Comparison of ENCODE assay signal across 11 cellular contexts in genomic region chr6:53426544-53427270, GRCh38.
DNase-seq lines count a peak whose midpoint lies in the region; ATAC-seq and TF ChIP-seq lines count a peak whose summit lies in the region.
"Had no signal": no experiment of that assay in that cellular context is flagged by ENCODE, and none has a peak within 500 bp of the region (broad histone marks: within the 10 kb centered on the region; RNA-seq: fewer than 3 reads in every experiment).

No MANE protein-coding gene starts in this region.

- H4K20me1 ChIP-seq in OCI-LY7 (ENCODE audit: insufficient read depth, low read length) = no peaks in the 10 kb centered on the region

- peak overlapping the region in 2 of 4 donors; percentile 45 to 67 for H3K4me3 Mint-ChIP-seq in CD4-positive, CD25-positive, alpha-beta regulatory T cell

- POLR2A ChIA-PET in OCI-LY7 (lab: Charles Lee) (interaction anchor here (0.7 to 2.4 kb wide), 5 partner anchors 10 to 781 kb away, joined by 3 to 6 read pairs (median 3); no protein-coding TSS in a partner anchor), A673 (lab: Charles Lee; ENCODE audit: low non-redundant PET) (no interaction called here)

- H3K27me3 ChIP-seq in CD4-positive, CD25-positive, alpha-beta regulatory T cell (ENCODE audit: control insufficient read depth, insufficient read depth, low read length) = peaks cover 6% of the 10 kb centered on the region
- peaks cover 10% of the 10 kb centered on the region for H3K27me3 ChIP-seq in A673 (replicated peaks; ENCODE audit: insufficient read depth, low read depth, low read length, poor library complexity)
- H3K27me3 ChIP-seq: colonic mucosa had no signal

- H3K9me2 ChIP-seq in OCI-LY7 (ENCODE audit: insufficient read depth, low read length) = no peaks in the 10 kb centered on the region

- H3K27me3 Mint-ChIP-seq in CD4-positive, CD25-positive, alpha-beta regulatory T cell = peaks cover 8% of the 10 kb centered on the region

- TF ChIP-seq CTCF in OCI-LY7 (conservative IDR thresholded peaks at IDR 0.05; ENCODE audit: low read length) = no peak
- no peak for TF ChIP-seq CTCF in A673 (conservative IDR thresholded peaks at IDR 0.05; ENCODE audit: low read depth, low read length)

- peak in 1 of 2 donors; percentile 64 for ATAC-seq in CD4-positive, CD25-positive, alpha-beta regulatory T cell (ENCODE audit: low read depth in 2 of 2)
- ATAC-seq in GM18873 (IDR thresholded peaks at IDR 0.05; ENCODE audit: low FRiP score, unreplicated experiment) (peak; percentile 93), HG02571 (IDR thresholded peaks at IDR 0.05; ENCODE audit: unreplicated experiment) (peak; percentile 77), HG03457 (IDR thresholded peaks at IDR 0.05; ENCODE audit: unreplicated experiment) (peak; percentile 84)

- no peak overlapping the region for H3K27ac ChIP-seq in CD4-positive, CD25-positive, alpha-beta regulatory T cell (ENCODE audit: insufficient read depth, low read length, poor library complexity, severe bottlenecking)
- H3K27ac ChIP-seq in OCI-LY7 (ENCODE audit: low read depth, low read length, poor library complexity, severe bottlenecking) (no peak overlapping the region), A673 (ENCODE audit: low read depth, low read length, poor library complexity, severe bottlenecking) (no peak overlapping the region)
- H3K27ac ChIP-seq: colonic mucosa had no signal

- no peaks in the 10 kb centered on the region for H3K79me2 ChIP-seq in OCI-LY7 (ENCODE audit: insufficient read depth, low read depth, low read length)

- peaks cover 0 to 4% (median 0%) of the 10 kb centered on the region in 7 donors for H3K9me3 Mint-ChIP-seq in CD4-positive, CD25-positive, alpha-beta regulatory T cell

- H3K27ac Mint-ChIP-seq in CD4-positive, CD25-positive, alpha-beta regulatory T cell = peak overlapping the region in 2 of 3 donors; percentile 27 to 29

- no peak overlapping the region for H2AFZ ChIP-seq in OCI-LY7 (ENCODE audit: low read length)

- peaks cover 6% of the 10 kb centered on the region for H3K4me1 ChIP-seq in CD4-positive, CD25-positive, alpha-beta regulatory T cell (ENCODE audit: control insufficient read depth, insufficient read depth, low read length, poor library complexity, severe bottlenecking)
- H3K4me1 ChIP-seq in OCI-LY7 (ENCODE audit: insufficient read depth, low read length, poor library complexity, severe bottlenecking) (peaks cover 6% of the 10 kb centered on the region), A673 (ENCODE audit: insufficient read depth, low read length, poor library complexity, severe bottlenecking) (no peaks in the 10 kb centered on the region)
- H3K4me1 ChIP-seq: BE2C, colonic mucosa had no signal

- BruUV-seq in OCI-LY7 (replicated peaks; lab: Mats Ljungman, UMichigan) = no TSS peak
- no TSS peak for BruUV-seq in A673 (replicated peaks; lab: Mats Ljungman, UMichigan)

- H3K36me3 ChIP-seq in CD4-positive, CD25-positive, alpha-beta regulatory T cell (ENCODE audit: control insufficient read depth, insufficient read depth, low read length) = no peaks in the 10 kb centered on the region
- H3K36me3 ChIP-seq in OCI-LY7 (ENCODE audit: insufficient read depth, low read length) (no peaks in the 10 kb centered on the region), A673 (ENCODE audit: insufficient read depth, low read length, poor library complexity, severe bottlenecking) (no peaks in the 10 kb centered on the region)
- H3K36me3 ChIP-seq: BE2C, colonic mucosa had no signal

- H3K36me3 Mint-ChIP-seq in CD4-positive, CD25-positive, alpha-beta regulatory T cell = no peaks in the 10 kb centered on the region

- H3K4me1 Mint-ChIP-seq in CD4-positive, CD25-positive, alpha-beta regulatory T cell = peaks cover 14 to 25% (median 19%) of the 10 kb centered on the region in 4 donors

- H3K4me3 ChIP-seq in CD4-positive, CD25-positive, alpha-beta regulatory T cell (ENCODE audit: low read depth, low read length) = peak overlapping the region; percentile 55
- H3K4me3 ChIP-seq in OCI-LY7 (ENCODE audit: low read depth, low read length, poor library complexity, severe bottlenecking) (no peak overlapping the region), A673 (ENCODE audit: low read depth, low read length, poor library complexity, severe bottlenecking) (no peak overlapping the region)
- H3K4me3 ChIP-seq: colonic mucosa had no signal

- no peak overlapping the region for H3K4me2 ChIP-seq in OCI-LY7 (ENCODE audit: low read length)

- no peaks in the 10 kb centered on the region for H3K9me3 ChIP-seq in CD4-positive, CD25-positive, alpha-beta regulatory T cell (ENCODE audit: control insufficient read depth in 2 of 2, low read length in 2 of 2)
- H3K9me3 ChIP-seq in OCI-LY7 (ENCODE audit: low read length) = no peaks in the 10 kb centered on the region
- no peaks in the 10 kb centered on the region for H3K9me3 ChIP-seq in A673 (ENCODE audit: low read depth, low read length, poor library complexity, severe bottlenecking)
- H3K9me3 ChIP-seq: BE2C, colonic mucosa had no signal

- CTCF ChIA-PET in OCI-LY7 (lab: Charles Lee; ENCODE audit: unreplicated experiment) = no interaction called here
- CTCF ChIA-PET in A673 (lab: Charles Lee) = no interaction called here

- intact Hi-C loops in OCI-LY7 (cut with micrococcal nuclease; ENCODE audit: unreplicated experiment) (no loop called here), A673 (cut with micrococcal nuclease; ENCODE audit: unreplicated experiment) (no loop called here)

- DNase-seq in CD4-positive, CD25-positive, alpha-beta regulatory T cell = peak in 1 of 3 donors; percentile 19
- DNase-seq in retina (no peak), OCI-LY7 (ENCODE audit: low spot score) (no peak), A673 (ENCODE audit: low spot score) (no peak)
- no peak for DNase-seq in central memory CD4-positive, alpha-beta T cell
- DNase-seq: activated CD8-positive, alpha-beta memory T cell treated with anti-CD3 and anti-CD28 coated beads, Interleukin-2, amount 50 U/mL, for 4 hours; BE2C; colonic mucosa had no signal
